ENCODE assay signal across 8 cellular contexts in genomic region chr14:102508774-102509743, GRCh38. TPM values are rescaled to one million over a fixed set of nuclear protein-coding genes. Genes with fewer than 3 reads are reported as not detected.
DNase-seq lines count a peak whose midpoint lies in the region; ATAC-seq and TF ChIP-seq lines count a peak whose summit lies in the region.

No MANE protein-coding gene starts in this region.

- no peaks in the 10 kb centered on the region for H3K9me3 ChIP-seq in thyroid gland

- H3K27ac Mint-ChIP-seq in WTC11, result peak overlapping the region; percentile 83; the same call in 1 of the 2 replicates

- H3K36me3 ChIP-seq in thyroid gland, result no peaks in the 10 kb centered on the region

- POLR2A ChIA-PET in WTC11 (lab: Charles Lee), result interaction anchor here (1.3 kb wide), 1 partner anchor 31 kb away, joined by 3 read pairs; no protein-coding TSS in a partner anchor

- TF ChIP-seq POLR2A in thyroid gland (IDR thresholded peaks at IDR 0.05), result peak in 1 of 2 donors; percentile 35

- peaks cover 14 to 20% of the 10 kb centered on the region in 2 donors for H3K4me1 ChIP-seq in thyroid gland

- peak overlapping the region; percentile 10 to 41 (median 33) for H3K4me3 ChIP-seq in thyroid gland (replicated peaks in 1 of 3)

- peaks cover 15% of the 10 kb centered on the region for H3K4me1 Mint-ChIP-seq in WTC11

- peak overlapping the region; percentile 59 to 91 (median 88) for H3K27ac ChIP-seq in thyroid gland

- CTCF ChIA-PET in WTC11 (lab: Charles Lee), result interaction anchor here (1.0 to 1.8 kb wide), 10 partner anchors 9 to 463 kb away, joined by 3 to 14 read pairs (median 5); no protein-coding TSS in a partner anchor

- H3K9me3 Mint-ChIP-seq in WTC11, result no peaks in the 10 kb centered on the region

- H3K36me3 Mint-ChIP-seq in WTC11, result no peaks in the 10 kb centered on the region; the same call in 1 of the 2 replicates

- intact Hi-C loops in thyroid gland (cut with DNase I), result no loop called here

- WGBS in thyroid gland, 2 donors, result 61 to 92% methylated on average over 2 to 6 of the region's 109 CpGs

- peak overlapping the region; percentile 78 for H3K4me3 Mint-ChIP-seq in WTC11

- DNase-seq in DMS79 treated with DMSO at 0.1 percent for 48 hours (lab: John Stamatoyannopoulos, UW) (peak; percentile 31), DMS79 (lab: John Stamatoyannopoulos, UW) (no peak), WTC11 (ENCODE audit: low spot score) (no peak), medulla oblongata (ENCODE audit: extremely low spot score) (peak; percentile 40), thyroid gland (peak; percentile 57 to 59)
- peak; percentile 35 for DNase-seq in effector CD8-positive, alpha-beta T cell (lab: John Stamatoyannopoulos, UW)

- no peak for TF ChIP-seq CTCF in WTC11 (IDR thresholded peaks at IDR 0.05)
- no peak for TF ChIP-seq CTCF in thyroid gland (IDR thresholded peaks at IDR 0.05)

- ATAC-seq in HG03432 (IDR thresholded peaks at IDR 0.05; ENCODE audit: unreplicated experiment) (peak; percentile 22), WTC11 (no peak), GM18870 (IDR thresholded peaks at IDR 0.05; ENCODE audit: unreplicated experiment) (no peak)

- no peaks in the 10 kb centered on the region for H3K27me3 Mint-ChIP-seq in WTC11 (ENCODE audit: low read depth)

- H3K27me3 ChIP-seq in thyroid gland, result no peaks in the 10 kb centered on the region

TF ChIP-seq in WTC11, 78 proteins besides CTCF, POLR2A, EP300 and RAD21 (continues in another document):
- TF ChIP-seq USF1 (CRISPR knock-in tag; IDR thresholded peaks at IDR 0.05), result no peak
- no peak for TF ChIP-seq ZNF671 (CRISPR knock-in tag; IDR thresholded peaks at IDR 0.05)
- no peak for TF ChIP-seq NR1H2 (CRISPR knock-in tag; IDR thresholded peaks at IDR 0.05)
- no peak for TF ChIP-seq ETV6 (CRISPR knock-in tag; IDR thresholded peaks at IDR 0.05)
- TF ChIP-seq ZNF532 (CRISPR knock-in tag; IDR thresholded peaks at IDR 0.05; ENCODE audit: borderline replicate concordance), result no peak
- no peak for TF ChIP-seq OVOL2 (CRISPR knock-in tag; IDR thresholded peaks at IDR 0.05; ENCODE audit: borderline replicate concordance)
- TF ChIP-seq JUN (CRISPR knock-in tag; IDR thresholded peaks at IDR 0.05), result 0 out of 2 replicates have a peak, but pooled peaks have one; percentile 21
- peak; percentile 15; the same call in 1 of the 2 replicates for TF ChIP-seq FOXP1 (CRISPR knock-in tag; IDR thresholded peaks at IDR 0.05; ENCODE audit: borderline replicate concordance)
- TF ChIP-seq ZNF396 (CRISPR knock-in tag; IDR thresholded peaks at IDR 0.05; ENCODE audit: borderline replicate concordance), result no peak
- no peak for TF ChIP-seq JAZF1 (CRISPR knock-in tag; IDR thresholded peaks at IDR 0.05)
- TF ChIP-seq ZBTB43 (CRISPR knock-in tag; IDR thresholded peaks at IDR 0.05), result no peak
- TF ChIP-seq ATF6 (CRISPR knock-in tag; IDR thresholded peaks at IDR 0.05), result no peak
- no peak for TF ChIP-seq ZNF281 (CRISPR knock-in tag; IDR thresholded peaks at IDR 0.05)
- TF ChIP-seq ZSCAN18 (CRISPR knock-in tag; IDR thresholded peaks at IDR 0.05), result no peak
- no peak for TF ChIP-seq NR2C2 (CRISPR knock-in tag; IDR thresholded peaks at IDR 0.05)
- TF ChIP-seq ZBTB21 (CRISPR knock-in tag; IDR thresholded peaks at IDR 0.05; ENCODE audit: borderline replicate concordance), result no peak

RNA-seq across cellular contexts. Expression of gene ANKRD9, which starts 0.5 kb away (rescaled TPM):
- total RNA-seq in WTC11 (2021) (55.6 to 63.8 TPM (median 56.6 TPM) in 3 replicates), thyroid gland (10 to 100 TPM; 36.4 to 62.8 (median 55.0) TPM)

Comparison
In these comparisons a context has a peak if more than half of its experiments do, and no peak if none do; other contexts are left out.
1. DNase-seq: peak in DMS79 treated with DMSO at 0.1 percent for 48 hours (single experiment), effector CD8-positive, alpha-beta T cell (single experiment), medulla oblongata (single experiment) and thyroid gland (2 of 2); none in DMS79 (single experiment) and WTC11 (single experiment).